Comparison of ENCODE assay signal across 20 cellular contexts in the genomic region with DNA sequence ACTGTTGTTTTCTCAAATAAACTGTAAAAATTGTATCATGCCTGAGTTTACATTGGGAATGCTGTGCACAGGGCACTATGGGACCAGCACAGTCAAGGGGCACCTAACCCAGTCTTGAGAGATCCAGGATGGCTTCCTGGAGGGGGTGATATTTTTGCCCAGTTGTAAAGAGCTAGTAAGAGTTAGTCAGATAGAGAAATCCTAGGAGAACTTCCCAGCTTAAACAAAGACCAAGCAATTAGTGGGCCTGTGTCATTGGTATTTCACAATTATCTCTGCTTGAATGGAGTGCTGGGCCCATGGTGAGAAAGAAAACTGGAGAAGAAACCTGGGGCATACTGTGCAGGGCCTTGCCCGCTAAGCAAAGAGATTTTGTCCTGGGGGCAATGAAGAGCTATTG. TPM values are rescaled to one million over a fixed set of nuclear protein-coding genes. Genes with fewer than 3 reads are reported as not detected.
A peak's percentile ranks its signal among the peaks of the same experiment; 100 is the strongest.
DNase-seq lines count a peak whose midpoint lies in the region; ATAC-seq and TF ChIP-seq lines count a peak whose summit lies in the region.
"Had no signal": no experiment of that assay in that cellular context is flagged by ENCODE, and none has a peak within 500 bp of the region (broad histone marks: within the 10 kb centered on the region; RNA-seq: fewer than 3 reads in every experiment).

No MANE protein-coding gene starts in this region.

- 92 to 96% methylated on average over 1 of the region's 1 CpG for WGBS in GM23248 (ENCODE audit: low coverage in 1 of 2, low lambda C conversion rate in 2 of 2, missing lambda C conversion rate in 2 of 2), 2 experiments

- peak overlapping the region; percentile 31 for H3K4me2 ChIP-seq in GM23248 (ENCODE audit: unreplicated experiment)
- H3K4me2 ChIP-seq in neural progenitor cell, result peak overlapping the region; percentile 12

- H3K4me1 ChIP-seq in GM23248 (ENCODE audit: insufficient read depth) (peaks cover 21% of the 10 kb centered on the region), SJSA1 (replicated peaks) (peaks cover 20% of the 10 kb centered on the region), neural progenitor cell (peaks cover 13% of the 10 kb centered on the region)

- no peaks in the 10 kb centered on the region for H4K20me1 ChIP-seq in GM23248 (ENCODE audit: insufficient read depth)
- H4K20me1 ChIP-seq in neural progenitor cell (ENCODE audit: low read depth), result no peaks in the 10 kb centered on the region

- H3K4me1 Mint-ChIP-seq in neural progenitor cell (peaks cover 11% of the 10 kb centered on the region), T-cell (no peaks in the 10 kb centered on the region)
- H3K4me1 Mint-ChIP-seq: activated CD4-positive, alpha-beta T cell treated with anti-CD3 and anti-CD28 coated beads, Interleukin-2, amount 10 ng/mL, durations not matched to agents 24 days and 14 days; brain; naive thymus-derived CD8-positive, alpha-beta T cell had no signal

- TF ChIP-seq CTCF in epithelial cell of proximal tubule (conservative IDR thresholded peaks at IDR 0.05; ENCODE audit: low read depth, low read length), result no peak
- TF ChIP-seq CTCF in neural progenitor cell (IDR thresholded peaks at IDR 0.05), result no peak

- peak overlapping the region; percentile 44 for H3K27ac Mint-ChIP-seq in neural progenitor cell
- H3K27ac Mint-ChIP-seq in T-cell, result no peak overlapping the region
- H3K27ac Mint-ChIP-seq: activated CD4-positive, alpha-beta T cell treated with anti-CD3 and anti-CD28 coated beads, Interleukin-2, amount 10 ng/mL, durations not matched to agents 24 days and 14 days; brain; dendritic cell treated with granulocyte-macrophage colony-stimulating factor and Interleukin-4, amounts not matched to agents 40 ng/mL and 50 ng/mL, for 4 days; naive thymus-derived CD8-positive, alpha-beta T cell had no signal

- CTCF ChIA-PET in T-cell (lab: Charles Lee), result no interaction called here

- no peak for ATAC-seq in T-cell (replicated peaks in 1 of 4)
- no peak for ATAC-seq in GM18873 (IDR thresholded peaks at IDR 0.05; ENCODE audit: low FRiP score, unreplicated experiment)
- ATAC-seq: naive thymus-derived CD8-positive, alpha-beta T cell had no signal

- H3K4me3 ChIP-seq in GM23248, result no peak overlapping the region
- no peak overlapping the region for H3K4me3 ChIP-seq in SJSA1
- H3K4me3 ChIP-seq in epithelial cell of proximal tubule (ENCODE audit: low read depth, low read length), result no peak overlapping the region
- H3K4me3 ChIP-seq in neural progenitor cell, result no peak overlapping the region
- H3K4me3 ChIP-seq: lung had no signal

- H3K4me3 Mint-ChIP-seq in neural progenitor cell, result peak overlapping the region; percentile 6
- H3K4me3 Mint-ChIP-seq in T-cell, result no peak overlapping the region
- H3K4me3 Mint-ChIP-seq: activated CD4-positive, alpha-beta T cell treated with anti-CD3 and anti-CD28 coated beads, Interleukin-2, amount 10 ng/mL, durations not matched to agents 24 days and 14 days; brain; dendritic cell treated with granulocyte-macrophage colony-stimulating factor and Interleukin-4, amounts not matched to agents 40 ng/mL and 50 ng/mL, for 4 days; naive thymus-derived CD8-positive, alpha-beta T cell had no signal

- POLR2A ChIA-PET in T-cell (lab: Charles Lee), result no interaction called here

- no peak overlapping the region for H2AFZ ChIP-seq in GM23248
- H2AFZ ChIP-seq in neural progenitor cell (replicated peaks), result no peak overlapping the region

- H3K79me2 ChIP-seq in GM23248 (ENCODE audit: insufficient read depth), result no peaks in the 10 kb centered on the region
- H3K79me2 ChIP-seq in neural progenitor cell (ENCODE audit: low read depth), result no peaks in the 10 kb centered on the region

- H3K36me3 ChIP-seq in GM23248 (ENCODE audit: low read depth) (no peaks in the 10 kb centered on the region), SJSA1 (no peaks in the 10 kb centered on the region), neural progenitor cell (no peaks in the 10 kb centered on the region)

- H3K36me3 Mint-ChIP-seq in neural progenitor cell, result no peaks in the 10 kb centered on the region
- no peaks in the 10 kb centered on the region for H3K36me3 Mint-ChIP-seq in T-cell
- H3K36me3 Mint-ChIP-seq: brain had no signal

- H3F3A ChIP-seq in GM23248 (ENCODE audit: insufficient read depth) (peaks cover 14% of the 10 kb centered on the region), neural progenitor cell (ENCODE audit: low read depth) (no peaks in the 10 kb centered on the region)

- H3K9me3 Mint-ChIP-seq in neural progenitor cell (no peaks in the 10 kb centered on the region), T-cell (peaks cover 0 to 4% (median 4%) of the 10 kb centered on the region in 3 donors)
- H3K9me3 Mint-ChIP-seq: activated CD4-positive, alpha-beta T cell treated with anti-CD3 and anti-CD28 coated beads, Interleukin-2, amount 10 ng/mL, durations not matched to agents 24 days and 14 days; brain had no signal

- DNase-seq in GM23248 (peak; percentile 65), SJSA1 (ENCODE audit: low read depth in 1 of 2, low spot score in 2 of 2) (no peak), epithelial cell of proximal tubule (ENCODE audit: low read depth) (peak; percentile 55), neural progenitor cell (ENCODE audit: low spot score) (peak; percentile 28), T-cell (no peak), KG1 (lab: John Stamatoyannopoulos, UW) (no peak)
- no peak for DNase-seq in activated CD8-positive, alpha-beta memory T cell treated with anti-CD3 and anti-CD28 coated beads for 24 hours
- DNase-seq: activated CD4-positive, alpha-beta T cell treated with anti-CD3 and anti-CD28 coated beads, Interleukin-2, amount 10 ng/mL, durations not matched to agents 24 days and 14 days; activated naive CD4-positive, alpha-beta T cell treated with Interleukin-2 at 50 U/mL for 16 hours; Calu3; GDM1; naive thymus-derived CD8-positive, alpha-beta T cell; NCI-H1436 treated with DMSO at 0.1 percent for 48 hours; NCI-H774; stimulated activated CD4-positive, alpha-beta T cell treated with anti-CD3 and anti-CD28 coated beads, Interleukin-4, amount 100 ng/mL, for 1 hour had no signal

- H3K9me3 ChIP-seq in GM23248 (ENCODE audit: low read depth) (no peaks in the 10 kb centered on the region), SJSA1 (replicated peaks) (no peaks in the 10 kb centered on the region; the same call in 1 of the 2 replicates), neural progenitor cell (ENCODE audit: low read depth) (no peaks in the 10 kb centered on the region)

- peaks cover 3% of the 10 kb centered on the region for H3K27me3 Mint-ChIP-seq in neural progenitor cell (ENCODE audit: insufficient read depth, low read depth)
- peaks cover 12 to 16% of the 10 kb centered on the region in 2 donors for H3K27me3 Mint-ChIP-seq in T-cell
- H3K27me3 Mint-ChIP-seq: activated CD4-positive, alpha-beta T cell treated with anti-CD3 and anti-CD28 coated beads, Interleukin-2, amount 10 ng/mL, durations not matched to agents 24 days and 14 days; brain had no signal

- peak overlapping the region; percentile 34 for H3K9ac ChIP-seq in GM23248
- H3K9ac ChIP-seq in neural progenitor cell, result no peak overlapping the region

- in situ Hi-C loops in GM23248 (cut with MboI), result no loop called here

- H3K27ac ChIP-seq in GM23248, result peak overlapping the region; percentile 76
- peak overlapping the region; percentile 79 for H3K27ac ChIP-seq in SJSA1
- no peak overlapping the region for H3K27ac ChIP-seq in neural progenitor cell

- H3K9me2 ChIP-seq in GM23248 (ENCODE audit: insufficient read depth), result no peaks in the 10 kb centered on the region

- no peaks in the 10 kb centered on the region for H3K27me3 ChIP-seq in GM23248 (replicated peaks; ENCODE audit: insufficient read depth)
- H3K27me3 ChIP-seq in SJSA1 (replicated peaks), result no peaks in the 10 kb centered on the region
- H3K27me3 ChIP-seq in neural progenitor cell, result no peaks in the 10 kb centered on the region

RNA-seq across cellular contexts. Expression of gene XDH, which starts 12.2 kb away (rescaled TPM):
- total RNA-seq in GM23248 (2014; rRNA removed; shearing (Covaris generic)), result 1.8 and 2.4 TPM in 2 replicates
- polyA plus RNA-seq in GM23248 (2016; fragmentation: Nextera tagmentation; extraction: Ambion mirVana), result 1.3 and 1.8 TPM in 2 replicates
- total RNA-seq in SJSA1 (2014; rRNA removed; shearing (Covaris generic)), result 0.05 TPM in 1 of 2 replicates, not detected in the other
- total RNA-seq in epithelial cell of proximal tubule (1.0 and 2.2 TPM in 2 replicates), neural progenitor cell (ENCODE audit: low replicate concordance) (5.0 and 7.5 TPM in 2 replicates), T-cell (under 1 TPM in 2 of 5 donors, not detected in 3; 0.06 to 0.12 TPM)
- total RNA-seq: activated CD4-positive, alpha-beta T cell treated with anti-CD3 and anti-CD28 coated beads, Interleukin-2, amount 10 ng/mL, durations not matched to agents 24 days and 14 days; naive thymus-derived CD8-positive, alpha-beta T cell; skeletal muscle tissue had no signal
- polyA plus RNA-seq: naive thymus-derived CD8-positive, alpha-beta T cell had no signal

Comparison
In these comparisons a context has a peak if more than half of its experiments do, and no peak if none do; other contexts are left out.
1. DNase-seq: peak in GM23248 (single experiment), epithelial cell of proximal tubule (single experiment) and neural progenitor cell (single experiment); none in SJSA1 (0 of 2), T-cell (0 of 34), KG1 (single experiment) and activated CD8-positive, alpha-beta memory T cell treated with anti-CD3 and anti-CD28 coated beads for 24 hours (single experiment).